19 cellular contexts compared by ENCODE assay signal in the genomic region with DNA sequence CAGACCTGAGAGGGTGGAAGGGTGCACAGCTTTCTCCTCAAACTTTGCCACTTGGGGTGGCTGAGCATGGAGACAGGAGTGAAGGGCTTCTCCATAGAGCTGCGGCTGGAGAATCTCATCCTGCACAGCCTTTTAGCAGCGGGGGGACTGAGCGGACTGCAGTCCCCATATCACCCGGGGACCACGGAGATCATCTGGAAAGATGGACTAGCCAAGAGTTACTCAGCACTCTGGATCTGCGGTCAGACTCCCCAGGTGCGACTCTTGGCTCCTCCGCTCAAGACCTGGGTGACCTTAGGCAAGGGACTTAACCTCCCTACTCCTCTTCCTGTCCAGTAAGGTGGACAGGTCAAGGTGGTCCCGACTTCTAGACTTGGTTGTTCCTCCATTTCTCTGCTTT.
DNase-seq lines count a peak whose midpoint lies in the region; ATAC-seq and TF ChIP-seq lines count a peak whose summit lies in the region.
"Had no signal": no experiment of that assay in that cellular context is flagged by ENCODE, and none has a peak within 500 bp of the region (broad histone marks: within the 10 kb centered on the region; RNA-seq: fewer than 3 reads in every experiment).

No MANE protein-coding gene starts in this region.

- H3K4me3 ChIP-seq in WERI-Rb-1 (ENCODE audit: low read depth, low read length) (no peak overlapping the region), testis (no peak overlapping the region), A673 (ENCODE audit: low read depth, low read length, poor library complexity, severe bottlenecking) (no peak overlapping the region)
- H3K4me3 ChIP-seq: K562, lung had no signal

- TF ChIP-seq POLR2A in testis (IDR thresholded peaks at IDR 0.05): no peak

- H3K27ac ChIP-seq in WERI-Rb-1 (no peak overlapping the region), testis (no peak overlapping the region), A673 (ENCODE audit: low read depth, low read length, poor library complexity, severe bottlenecking) (no peak overlapping the region)
- H3K27ac ChIP-seq: epithelial cell of prostate had no signal

- DNase-seq in activated naive CD8-positive, alpha-beta T cell treated with anti-CD3 and anti-CD28 coated beads, Interleukin-2, amount 10 ng/mL, durations not matched to agents 7 days and 5 days: peak; percentile 20
- no peak for DNase-seq in activated naive CD8-positive, alpha-beta T cell treated with anti-CD3 and anti-CD28 coated beads, Interleukin-2, amount 50 U/mL, for 24 hours
- DNase-seq in WERI-Rb-1 (peak; percentile 4), mesenteric fat pad (ENCODE audit: low spot score) (peak; percentile 41), testis (peak; percentile 9), A673 (ENCODE audit: low spot score) (no peak), MV-4-11 (lab: John Stamatoyannopoulos, UW) (no peak)
- DNase-seq: activated CD4-positive, alpha-beta T cell treated with anti-CD3 and anti-CD28 coated beads, Interleukin-2, amount 10 ng/mL, durations not matched to agents 7 days and 5 days; DMS79 treated with DMSO at 0.1 percent for 48 hours; hippocampal formation; MM.1S; stimulated activated CD4-positive, alpha-beta T cell treated with anti-CD3 and anti-CD28 coated beads, Interleukin-1b, Interleukin-23, amount 100 ng/mL, for 48 hours; stimulated activated naive CD4-positive, alpha-beta T cell had no signal

- peaks cover 32% of the 10 kb centered on the region for H3K4me1 Mint-ChIP-seq in activated naive CD8-positive, alpha-beta T cell treated with anti-CD3 and anti-CD28 coated beads, Interleukin-2, amount 10 ng/mL, durations not matched to agents 7 days and 5 days
- H3K4me1 Mint-ChIP-seq in activated naive CD8-positive, alpha-beta T cell treated with anti-CD3 and anti-CD28 coated beads, Interleukin-2, amount 50 U/mL, for 24 hours: peaks cover 72% of the 10 kb centered on the region

- peaks cover 4% of the 10 kb centered on the region for H3K27me3 Mint-ChIP-seq in activated naive CD8-positive, alpha-beta T cell treated with anti-CD3 and anti-CD28 coated beads, Interleukin-2, amount 10 ng/mL, durations not matched to agents 7 days and 5 days
- no peaks in the 10 kb centered on the region for H3K27me3 Mint-ChIP-seq in activated naive CD8-positive, alpha-beta T cell treated with anti-CD3 and anti-CD28 coated beads, Interleukin-2, amount 50 U/mL, for 24 hours
- H3K27me3 Mint-ChIP-seq: activated CD4-positive, alpha-beta T cell treated with anti-CD3 and anti-CD28 coated beads, Interleukin-2, amount 10 ng/mL, durations not matched to agents 7 days and 5 days; type B pancreatic cell had no signal

- TF ChIP-seq CTCF in WERI-Rb-1 (IDR thresholded peaks at IDR 0.05; ENCODE audit: low read depth, low read length) (no peak), testis (IDR thresholded peaks at IDR 0.05) (no peak), A673 (conservative IDR thresholded peaks at IDR 0.05; ENCODE audit: low read depth, low read length) (no peak)

- intact Hi-C loops in testis (cut with DNase I; ENCODE audit: low total_unique reads) (no loop called here), A673 (cut with micrococcal nuclease; ENCODE audit: unreplicated experiment) (no loop called here)

- H3K4me1 ChIP-seq in testis (peaks cover 10% of the 10 kb centered on the region), A673 (ENCODE audit: insufficient read depth, low read length, poor library complexity, severe bottlenecking) (peaks cover 11% of the 10 kb centered on the region)

- H3K36me3 Mint-ChIP-seq in activated naive CD8-positive, alpha-beta T cell treated with anti-CD3 and anti-CD28 coated beads, Interleukin-2, amount 10 ng/mL, durations not matched to agents 7 days and 5 days: no peaks in the 10 kb centered on the region
- H3K36me3 Mint-ChIP-seq in activated naive CD8-positive, alpha-beta T cell treated with anti-CD3 and anti-CD28 coated beads, Interleukin-2, amount 50 U/mL, for 24 hours (ENCODE audit: low read depth): no peaks in the 10 kb centered on the region
- H3K36me3 Mint-ChIP-seq: type B pancreatic cell had no signal

- H3K27ac Mint-ChIP-seq in activated naive CD8-positive, alpha-beta T cell treated with anti-CD3 and anti-CD28 coated beads, Interleukin-2, amount 10 ng/mL, durations not matched to agents 7 days and 5 days: no peak overlapping the region
- H3K27ac Mint-ChIP-seq in activated naive CD8-positive, alpha-beta T cell treated with anti-CD3 and anti-CD28 coated beads, Interleukin-2, amount 50 U/mL, for 24 hours: no peak overlapping the region
- H3K27ac Mint-ChIP-seq: activated CD4-positive, alpha-beta T cell treated with anti-CD3 and anti-CD28 coated beads, Interleukin-2, amount 10 ng/mL, durations not matched to agents 7 days and 5 days; T-helper 1 cell treated with Interleukin-12 subunit alpha and Interleukin-12 subunit beta and Interleukin-4 antibody, amounts not matched to agents 30 μg/mL and 1 μg/mL, for 36 hours; type B pancreatic cell had no signal

- H3K36me3 ChIP-seq in WERI-Rb-1 (no peaks in the 10 kb centered on the region), testis (ENCODE audit: low read depth, missing control alignments) (no peaks in the 10 kb centered on the region), A673 (ENCODE audit: insufficient read depth, low read length, poor library complexity, severe bottlenecking) (no peaks in the 10 kb centered on the region)

- no peaks in the 10 kb centered on the region for H3K27me3 ChIP-seq in WERI-Rb-1 (ENCODE audit: insufficient read depth, low read depth, severe bottlenecking)
- H3K27me3 ChIP-seq in testis: no peaks in the 10 kb centered on the region
- no peaks in the 10 kb centered on the region for H3K27me3 ChIP-seq in A673 (replicated peaks; ENCODE audit: insufficient read depth, low read depth, low read length, poor library complexity)

- POLR2A ChIA-PET in activated naive CD8-positive, alpha-beta T cell treated with anti-CD3 and anti-CD28 coated beads, Interleukin-2, amount 10 ng/mL, durations not matched to agents 7 days and 5 days (lab: Charles Lee): no interaction called here
- POLR2A ChIA-PET in A673 (lab: Charles Lee; ENCODE audit: low non-redundant PET): no interaction called here

- no peak for ATAC-seq in activated naive CD8-positive, alpha-beta T cell treated with anti-CD3 and anti-CD28 coated beads, Interleukin-2, amount 10 ng/mL, durations not matched to agents 7 days and 5 days (ENCODE audit: low read depth)
- no peak for ATAC-seq in activated naive CD8-positive, alpha-beta T cell treated with anti-CD3 and anti-CD28 coated beads, Interleukin-2, amount 50 U/mL, for 24 hours
- ATAC-seq in GM21529 (IDR thresholded peaks at IDR 0.05; ENCODE audit: unreplicated experiment): no peak
- ATAC-seq: K562 had no signal

- WGBS in testis, 2 donors: 84% methylated on average over 9 of the region's 9 CpGs

- BruUV-seq in A673 (replicated peaks; lab: Mats Ljungman, UMichigan): no TSS peak

- H3K4me3 Mint-ChIP-seq in activated naive CD8-positive, alpha-beta T cell treated with anti-CD3 and anti-CD28 coated beads, Interleukin-2, amount 10 ng/mL, durations not matched to agents 7 days and 5 days: no peak overlapping the region
- no peak overlapping the region for H3K4me3 Mint-ChIP-seq in activated naive CD8-positive, alpha-beta T cell treated with anti-CD3 and anti-CD28 coated beads, Interleukin-2, amount 50 U/mL, for 24 hours
- H3K4me3 Mint-ChIP-seq: activated CD4-positive, alpha-beta T cell treated with anti-CD3 and anti-CD28 coated beads, Interleukin-2, amount 10 ng/mL, durations not matched to agents 7 days and 5 days; T-helper 1 cell treated with Interleukin-12 subunit alpha and Interleukin-12 subunit beta and Interleukin-4 antibody, amounts not matched to agents 30 μg/mL and 1 μg/mL, for 36 hours; type B pancreatic cell had no signal

- CTCF ChIA-PET in A673 (lab: Charles Lee): no interaction called here

- H3K9me3 ChIP-seq in WERI-Rb-1 (ENCODE audit: severe bottlenecking) (no peaks in the 10 kb centered on the region), testis (no peaks in the 10 kb centered on the region), A673 (ENCODE audit: low read depth, low read length, poor library complexity, severe bottlenecking) (no peaks in the 10 kb centered on the region)

- no peaks in the 10 kb centered on the region for H3K9me3 Mint-ChIP-seq in activated naive CD8-positive, alpha-beta T cell treated with anti-CD3 and anti-CD28 coated beads, Interleukin-2, amount 10 ng/mL, durations not matched to agents 7 days and 5 days
- H3K9me3 Mint-ChIP-seq in activated naive CD8-positive, alpha-beta T cell treated with anti-CD3 and anti-CD28 coated beads, Interleukin-2, amount 50 U/mL, for 24 hours: no peaks in the 10 kb centered on the region
- H3K9me3 Mint-ChIP-seq: activated CD4-positive, alpha-beta T cell treated with anti-CD3 and anti-CD28 coated beads, Interleukin-2, amount 10 ng/mL, durations not matched to agents 7 days and 5 days; T-helper 1 cell treated with Interleukin-12 subunit alpha and Interleukin-12 subunit beta and Interleukin-4 antibody, amounts not matched to agents 30 μg/mL and 1 μg/mL, for 36 hours; type B pancreatic cell had no signal

Comparison
In these comparisons a context has a peak if more than half of its experiments do, and no peak if none do; other contexts are left out.
1. DNase-seq: peak in activated naive CD8-positive, alpha-beta T cell treated with anti-CD3 and anti-CD28 coated beads, Interleukin-2, amount 10 ng/mL, durations not matched to agents 7 days and 5 days (single experiment), WERI-Rb-1 (single experiment), mesenteric fat pad (single experiment) and testis (single experiment); none in activated naive CD8-positive, alpha-beta T cell treated with anti-CD3 and anti-CD28 coated beads, Interleukin-2, amount 50 U/mL, for 24 hours (single experiment), A673 (single experiment) and MV-4-11 (single experiment).